16 cellular contexts compared by ENCODE assay signal in the genomic region with DNA sequence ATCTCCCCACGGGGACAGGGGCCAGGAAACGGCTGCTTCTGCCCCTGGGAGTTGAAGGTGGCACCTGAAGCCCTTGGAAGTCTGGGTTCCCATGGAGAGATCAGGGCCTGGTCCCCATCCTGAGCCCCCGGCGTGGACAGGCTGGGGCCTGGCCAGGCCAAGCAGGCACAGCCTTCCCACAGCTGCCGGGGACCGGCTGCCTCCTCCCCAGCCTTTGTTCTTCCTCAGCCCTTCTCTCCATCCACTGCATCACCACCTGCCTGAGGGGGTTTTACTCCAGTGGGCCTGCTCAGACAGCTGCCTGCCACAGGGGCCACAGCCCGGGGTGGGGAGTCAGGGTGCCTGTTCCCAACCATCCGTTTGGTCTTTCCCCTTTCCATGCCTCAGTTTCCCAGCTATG.
"Had no signal": no experiment of that assay in that cellular context is flagged by ENCODE, and none has a peak within 500 bp of the region (broad histone marks: within the 10 kb centered on the region; RNA-seq: fewer than 3 reads in every experiment).

No MANE protein-coding gene starts in this region.

- ATAC-seq: foreskin keratinocyte, left cardiac atrium, left lung, left ventricle myocardium superior, lower lobe of right lung had no signal

- H3K9me3 ChIP-seq: lower lobe of right lung had no signal

- H3K27ac ChIP-seq: coronary artery, dorsolateral prefrontal cortex, esophagus muscularis mucosa, foreskin keratinocyte, heart right ventricle, left lung, lower lobe of right lung had no signal

- DNase-seq: dermis blood vessel endothelial cell; effector CD4-positive, alpha-beta T cell; effector memory CD4-positive, alpha-beta T cell; foreskin keratinocyte; glutamatergic neuron; heart right ventricle; hippocampal formation; left cardiac atrium; left lung; left ventricle myocardium superior; lower lobe of right lung; mesendoderm; midbrain had no signal

- H3K4me3 ChIP-seq: coronary artery, dorsolateral prefrontal cortex, esophagus muscularis mucosa, heart right ventricle, left lung, lower lobe of right lung had no signal

- H3K4me1 ChIP-seq: foreskin keratinocyte, left lung, lower lobe of right lung had no signal

- H3K27me3 ChIP-seq: esophagus muscularis mucosa, heart right ventricle, left lung had no signal

- H3K36me3 ChIP-seq: esophagus muscularis mucosa, heart right ventricle, left lung, lower lobe of right lung had no signal
